ENCODE assay signal across 21 cellular contexts in the genomic region with DNA sequence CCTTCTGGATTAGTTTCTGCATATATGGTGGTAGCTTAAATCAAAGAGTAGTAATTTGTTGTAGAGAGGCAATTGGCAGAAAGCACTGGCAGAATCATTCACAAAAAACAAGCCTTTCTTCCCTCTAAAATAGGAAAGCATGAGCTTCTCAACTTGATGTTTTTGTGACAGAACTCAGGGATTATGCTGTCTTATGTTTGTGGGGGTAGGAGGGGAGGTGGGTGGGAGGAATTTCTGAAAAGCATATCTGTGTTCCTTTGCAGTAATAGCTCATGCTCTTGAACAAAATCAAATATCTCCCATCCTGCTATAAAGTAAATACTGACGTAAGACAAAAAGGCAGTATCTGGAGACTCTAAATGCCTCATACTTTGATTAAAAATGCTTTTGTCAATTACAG.
A peak's percentile ranks its signal among the peaks of the same experiment; 100 is the strongest.
DNase-seq lines count a peak whose midpoint lies in the region; ATAC-seq, FAIRE-seq and TF ChIP-seq lines count a peak whose summit lies in the region.
"Had no signal": no experiment of that assay in that cellular context is flagged by ENCODE, and none has a peak within 500 bp of the region (broad histone marks: within the 10 kb centered on the region; RNA-seq: fewer than 3 reads in every experiment).

No MANE protein-coding gene starts in this region.

- ATAC-seq in CD4-positive, alpha-beta T cell (ENCODE audit: poor library complexity) = no peak
- ATAC-seq in HG03342 (IDR thresholded peaks at IDR 0.05; ENCODE audit: unreplicated experiment) = no peak

- no peak overlapping the region for H3K4me3 Mint-ChIP-seq in astrocyte (ENCODE audit: unreplicated experiment)
- H3K4me3 Mint-ChIP-seq in CD4-positive, alpha-beta T cell = no peak overlapping the region
- H3K4me3 Mint-ChIP-seq: B cell; CD4-positive, CD25-positive, alpha-beta regulatory T cell; CD8-positive, alpha-beta memory T cell had no signal

- no peak overlapping the region for H2AFZ ChIP-seq in astrocyte (ENCODE audit: low read depth, low read length)
- no peak overlapping the region for H2AFZ ChIP-seq in osteoblast (ENCODE audit: low read length)
- H2AFZ ChIP-seq: GM23248 had no signal

- TF ChIP-seq CTCF in HEK293 (tag by site-specific recombination; IDR thresholded peaks at IDR 0.05) = no peak
- TF ChIP-seq CTCF in astrocyte (IDR thresholded peaks at IDR 0.05; ENCODE audit: insufficient read depth, low read depth, low read length) = no peak
- no peak for TF ChIP-seq CTCF in osteoblast (IDR thresholded peaks at IDR 0.05; ENCODE audit: extremely low read depth, low read depth, low read length)
- TF ChIP-seq CTCF in CD4-positive, alpha-beta T cell (IDR thresholded peaks at IDR 0.05) = no peak

- no peak overlapping the region for H3K27ac Mint-ChIP-seq in astrocyte (ENCODE audit: unreplicated experiment)
- H3K27ac Mint-ChIP-seq in CD4-positive, alpha-beta T cell = no peak overlapping the region
- H3K27ac Mint-ChIP-seq: B cell; CD4-positive, CD25-positive, alpha-beta regulatory T cell; CD8-positive, alpha-beta memory T cell had no signal

- DNase-seq in astrocyte (ENCODE audit: low read depth) = no peak
- DNase-seq in osteoblast (ENCODE audit: insufficient read length, low spot score, missing footprints) = peak; percentile 3
- no peak for DNase-seq in CD4-positive, alpha-beta T cell
- no peak for DNase-seq in NCI-H446 treated with DMSO at 0.1 percent for 48 hours (lab: John Stamatoyannopoulos, UW)
- DNase-seq: CD4-positive, CD25-positive, alpha-beta regulatory T cell; CD8-positive, alpha-beta memory T cell; DMS 273 treated with DMSO at 0.1 percent for 48 hours; DMS53; DMS79 treated with DMSO at 0.1 percent for 48 hours; GF-D8; H7; HCEC 1CT had no signal

- H3K79me2 ChIP-seq in astrocyte (ENCODE audit: insufficient read depth, low read length) (no peaks in the 10 kb centered on the region), osteoblast (ENCODE audit: insufficient read depth, low read length) (no peaks in the 10 kb centered on the region)

- no peak overlapping the region for H3K4me3 ChIP-seq in HEK293 (ENCODE audit: low read depth, low read length)
- no peak overlapping the region for H3K4me3 ChIP-seq in astrocyte (ENCODE audit: insufficient read depth, low read depth, low read length)
- H3K4me3 ChIP-seq in osteoblast (ENCODE audit: insufficient read depth, low read length) = no peak overlapping the region
- H3K4me3 ChIP-seq: BLaER1, GM23248 had no signal

- H3K27me3 ChIP-seq in astrocyte (ENCODE audit: insufficient read depth, low read length) (no peaks in the 10 kb centered on the region), osteoblast (ENCODE audit: insufficient read depth, low read length) (no peaks in the 10 kb centered on the region)
- no peaks in the 10 kb centered on the region for H3K27me3 ChIP-seq in CD4-positive, alpha-beta T cell (ENCODE audit: control insufficient read depth, insufficient read depth, low read length)
- H3K27me3 ChIP-seq: BLaER1 had no signal

- peak; percentile 5 for FAIRE-seq in astrocyte (lab: Jason Lieb, UNC)
- FAIRE-seq: D721Med, GM12891, H1 had no signal

- POLR2A ChIA-PET in HEK293 (lab: Yijun Ruan, JAX) = no interaction called here
- POLR2A ChIA-PET in CD4-positive, alpha-beta T cell (lab: Charles Lee) = no interaction called here

- no peaks in the 10 kb centered on the region for H3K4me1 Mint-ChIP-seq in astrocyte (ENCODE audit: low read depth, unreplicated experiment)
- no peaks in the 10 kb centered on the region for H3K4me1 Mint-ChIP-seq in CD4-positive, alpha-beta T cell (ENCODE audit: low read depth)
- H3K4me1 Mint-ChIP-seq: B cell; CD4-positive, CD25-positive, alpha-beta regulatory T cell; CD8-positive, alpha-beta memory T cell had no signal

- H3K9ac ChIP-seq in astrocyte (ENCODE audit: low read length) = no peak overlapping the region
- H3K9ac ChIP-seq: BLaER1, GM23248 had no signal

- H3K4me1 ChIP-seq in HEK293 (ENCODE audit: control insufficient read depth, insufficient read depth, low read length) (no peaks in the 10 kb centered on the region; the same call in 1 of the 2 replicates), astrocyte (ENCODE audit: insufficient read depth, low read length) (no peaks in the 10 kb centered on the region), osteoblast (ENCODE audit: insufficient read depth, low read length) (no peaks in the 10 kb centered on the region)
- H3K4me1 ChIP-seq: BLaER1 had no signal

- H3K27ac ChIP-seq in HEK293 (ENCODE audit: extremely low read depth, low read depth, low read length) = no peak overlapping the region
- no peak overlapping the region for H3K27ac ChIP-seq in astrocyte (ENCODE audit: low read depth, low read length)
- no peak overlapping the region for H3K27ac ChIP-seq in osteoblast (ENCODE audit: low read depth, low read length)
- no peak overlapping the region for H3K27ac ChIP-seq in CD4-positive, alpha-beta T cell (ENCODE audit: low read depth, low read length)
- H3K27ac ChIP-seq: BLaER1, C4-2B, GM23248 had no signal

- H4K20me1 ChIP-seq in astrocyte (ENCODE audit: insufficient read depth, low read length) = no peaks in the 10 kb centered on the region
- no peaks in the 10 kb centered on the region for H4K20me1 ChIP-seq in osteoblast (ENCODE audit: insufficient read depth, low read length)
- H4K20me1 ChIP-seq: BLaER1 had no signal

- intact Hi-C loops in CD4-positive, alpha-beta T cell (cut with DNase I, micrococcal nuclease) = no loop called here

- no peaks in the 10 kb centered on the region for H3K36me3 Mint-ChIP-seq in astrocyte (ENCODE audit: low read depth, unreplicated experiment)
- no peaks in the 10 kb centered on the region for H3K36me3 Mint-ChIP-seq in CD4-positive, alpha-beta T cell (ENCODE audit: low read depth)
- H3K36me3 Mint-ChIP-seq: CD4-positive, CD25-positive, alpha-beta regulatory T cell; CD8-positive, alpha-beta memory T cell had no signal

- H3K9me3 ChIP-seq in HEK293 (ENCODE audit: control insufficient read depth, insufficient read depth, low read depth, low read length) = no peaks in the 10 kb centered on the region
- no peaks in the 10 kb centered on the region for H3K9me3 ChIP-seq in astrocyte (ENCODE audit: insufficient read depth, low read depth, low read length)
- no peaks in the 10 kb centered on the region for H3K9me3 ChIP-seq in osteoblast (ENCODE audit: low read depth, low read length)
- H3K9me3 ChIP-seq in CD4-positive, alpha-beta T cell (ENCODE audit: control insufficient read depth, low read length) = no peaks in the 10 kb centered on the region
- H3K9me3 ChIP-seq: BLaER1 had no signal

- H3K36me3 ChIP-seq in HEK293 (ENCODE audit: control insufficient read depth in 2 of 2, insufficient read depth in 1 of 2, low read length in 2 of 2) (no peaks in the 10 kb centered on the region), astrocyte (ENCODE audit: insufficient read depth, low read length) (no peaks in the 10 kb centered on the region), osteoblast (ENCODE audit: insufficient read depth, low read length) (no peaks in the 10 kb centered on the region)
- H3K36me3 ChIP-seq: BLaER1 had no signal

- no peaks in the 10 kb centered on the region for H3K9me3 Mint-ChIP-seq in astrocyte (ENCODE audit: unreplicated experiment)
- H3K9me3 Mint-ChIP-seq in CD4-positive, alpha-beta T cell = no peaks in the 10 kb centered on the region

- no peak overlapping the region for H3K4me2 ChIP-seq in astrocyte (ENCODE audit: low read length)
- no peak overlapping the region for H3K4me2 ChIP-seq in osteoblast (ENCODE audit: insufficient read depth, low read length)
- H3K4me2 ChIP-seq: BLaER1 had no signal

- H3K27me3 Mint-ChIP-seq in astrocyte (ENCODE audit: low read depth, unreplicated experiment) = no peaks in the 10 kb centered on the region
- no peaks in the 10 kb centered on the region for H3K27me3 Mint-ChIP-seq in CD4-positive, alpha-beta T cell
- H3K27me3 Mint-ChIP-seq: B cell; CD8-positive, alpha-beta memory T cell had no signal

- CTCF ChIA-PET in HEK293 (lab: Yijun Ruan, JAX) = interaction anchor here (0.5 kb wide), 1 partner anchor 1421 kb away, joined by 3 read pairs; no protein-coding TSS in a partner anchor
- CTCF ChIA-PET in CD4-positive, alpha-beta T cell (lab: Charles Lee) = no interaction called here

TF ChIP-seq in HEK293, 187 proteins besides CTCF, POLR2A, EP300 and RAD21 (continues in another document):
- TF ChIP-seq GLI4 (tag by site-specific recombination; IDR thresholded peaks at IDR 0.05) = no peak
- TF ChIP-seq ZNF10 (tag by site-specific recombination; IDR thresholded peaks at IDR 0.05) = no peak
- TF ChIP-seq ZNF324 (tag by site-specific recombination; IDR thresholded peaks at IDR 0.05) = no peak
- TF ChIP-seq HOXD13 (CRISPR knock-in tag; IDR thresholded peaks at IDR 0.05; ENCODE audit: borderline replicate concordance) = no peak
- TF ChIP-seq, protein P1, sequence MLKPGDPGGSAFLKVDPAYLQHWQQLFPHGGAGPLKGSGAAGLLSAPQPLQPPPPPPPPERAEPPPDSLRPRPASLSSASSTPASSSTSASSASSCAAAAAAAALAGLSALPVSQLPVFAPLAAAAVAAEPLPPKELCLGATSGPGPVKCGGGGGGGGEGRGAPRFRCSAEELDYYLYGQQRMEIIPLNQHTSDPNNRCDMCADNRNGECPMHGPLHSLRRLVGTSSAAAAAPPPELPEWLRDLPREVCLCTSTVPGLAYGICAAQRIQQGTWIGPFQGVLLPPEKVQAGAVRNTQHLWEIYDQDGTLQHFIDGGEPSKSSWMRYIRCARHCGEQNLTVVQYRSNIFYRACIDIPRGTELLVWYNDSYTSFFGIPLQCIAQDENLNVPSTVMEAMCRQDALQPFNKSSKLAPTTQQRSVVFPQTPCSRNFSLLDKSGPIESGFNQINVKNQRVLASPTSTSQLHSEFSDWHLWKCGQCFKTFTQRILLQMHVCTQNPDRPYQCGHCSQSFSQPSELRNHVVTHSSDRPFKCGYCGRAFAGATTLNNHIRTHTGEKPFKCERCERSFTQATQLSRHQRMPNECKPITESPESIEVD (tag by site-specific recombination; IDR thresholded peaks at IDR 0.05) = 0 out of 2 replicates have a peak, but pooled peaks have one; percentile 17
